ENCODE assay signal across 8 cellular contexts in genomic region chr6:4253604-4254211, GRCh38.
DNase-seq lines count a peak whose midpoint lies in the region; ATAC-seq and TF ChIP-seq lines count a peak whose summit lies in the region.

No MANE protein-coding gene starts in this region.

- H3K4me1 ChIP-seq in left ventricle myocardium inferior, result peaks cover 23% of the 10 kb centered on the region

- H3K27me3 ChIP-seq in left ventricle myocardium inferior (ENCODE audit: low read depth), result no peaks in the 10 kb centered on the region

- peak overlapping the region; percentile 31 for H3K27ac ChIP-seq in left ventricle myocardium inferior (replicated peaks)

- TF ChIP-seq CTCF in left ventricle myocardium inferior (IDR thresholded peaks at IDR 0.05; ENCODE audit: borderline replicate concordance), result peak; percentile 61

- no peaks in the 10 kb centered on the region for H3K9me3 ChIP-seq in left ventricle myocardium inferior (replicated peaks)

- DNase-seq in HCEC 1CT (peak; percentile 58), left ventricle myocardium inferior (no peak), smooth muscle cell of the brain vasculature (ENCODE audit: low read depth, low spot score) (peak; percentile 81), NCI-H1694 treated with DMSO at 0.1 percent for 48 hours (lab: John Stamatoyannopoulos, UW) (no peak), cortex of kidney (lab: John Stamatoyannopoulos, UW) (no peak), NCI-H2081 treated with DMSO at 0.1 percent for 48 hours (lab: John Stamatoyannopoulos, UW) (no peak)

- H3K36me3 ChIP-seq in left ventricle myocardium inferior, result no peaks in the 10 kb centered on the region

- H3K4me3 ChIP-seq in left ventricle myocardium inferior, result no peak overlapping the region

- intact Hi-C loops in left ventricle myocardium inferior (cut with micrococcal nuclease), result no loop called here

- ATAC-seq in SK-N-SH treated with all-trans-retinoic acid at 6 μM for 48 hours (peak; percentile 93), HG03521 (IDR thresholded peaks at IDR 0.05; ENCODE audit: unreplicated experiment) (no peak)

TF ChIP-seq in SK-N-SH treated with all-trans-retinoic acid at 6 μM for 48 hours, 23 proteins besides CTCF, POLR2A, EP300 and RAD21:
- TF ChIP-seq ZC3H10 (CRISPR knock-in tag; IDR thresholded peaks at IDR 0.05) (no peak), GLIS3 (CRISPR knock-in tag; IDR thresholded peaks at IDR 0.05) (no peak), TOX (CRISPR knock-in tag; IDR thresholded peaks at IDR 0.05; ENCODE audit: borderline replicate concordance) (no peak), PPARA (CRISPR knock-in tag; IDR thresholded peaks at IDR 0.05; ENCODE audit: borderline replicate concordance) (no peak), OSR1 (CRISPR knock-in tag; IDR thresholded peaks at IDR 0.05) (no peak), BACH2 (CRISPR knock-in tag; IDR thresholded peaks at IDR 0.05; ENCODE audit: borderline replicate concordance) (no peak), CSDC2 (CRISPR knock-in tag; IDR thresholded peaks at IDR 0.05) (no peak), ZFP3 (CRISPR knock-in tag; IDR thresholded peaks at IDR 0.05) (no peak), ZNF8 (CRISPR knock-in tag; IDR thresholded peaks at IDR 0.05) (no peak), ZNF565 (CRISPR knock-in tag; conservative IDR thresholded peaks at IDR 0.05; ENCODE audit: low read depth) (no peak), POU6F1 (CRISPR knock-in tag; IDR thresholded peaks at IDR 0.05; ENCODE audit: borderline replicate concordance, low read depth) (no peak)
- TF ChIP-seq, protein P1, sequence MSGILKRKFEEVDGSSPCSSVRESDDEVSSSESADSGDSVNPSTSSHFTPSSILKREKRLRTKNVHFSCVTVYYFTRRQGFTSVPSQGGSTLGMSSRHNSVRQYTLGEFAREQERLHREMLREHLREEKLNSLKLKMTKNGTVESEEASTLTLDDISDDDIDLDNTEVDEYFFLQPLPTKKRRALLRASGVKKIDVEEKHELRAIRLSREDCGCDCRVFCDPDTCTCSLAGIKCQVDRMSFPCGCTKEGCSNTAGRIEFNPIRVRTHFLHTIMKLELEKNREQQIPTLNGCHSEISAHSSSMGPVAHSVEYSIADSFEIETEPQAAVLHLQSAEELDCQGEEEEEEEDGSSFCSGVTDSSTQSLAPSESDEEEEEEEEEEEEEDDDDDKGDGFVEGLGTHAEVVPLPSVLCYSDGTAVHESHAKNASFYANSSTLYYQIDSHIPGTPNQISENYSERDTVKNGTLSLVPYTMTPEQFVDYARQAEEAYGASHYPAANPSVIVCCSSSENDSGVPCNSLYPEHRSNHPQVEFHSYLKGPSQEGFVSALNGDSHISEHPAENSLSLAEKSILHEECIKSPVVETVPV (CRISPR knock-in tag; IDR thresholded peaks at IDR 0.05), result no peak
- TF ChIP-seq, protein P2, sequence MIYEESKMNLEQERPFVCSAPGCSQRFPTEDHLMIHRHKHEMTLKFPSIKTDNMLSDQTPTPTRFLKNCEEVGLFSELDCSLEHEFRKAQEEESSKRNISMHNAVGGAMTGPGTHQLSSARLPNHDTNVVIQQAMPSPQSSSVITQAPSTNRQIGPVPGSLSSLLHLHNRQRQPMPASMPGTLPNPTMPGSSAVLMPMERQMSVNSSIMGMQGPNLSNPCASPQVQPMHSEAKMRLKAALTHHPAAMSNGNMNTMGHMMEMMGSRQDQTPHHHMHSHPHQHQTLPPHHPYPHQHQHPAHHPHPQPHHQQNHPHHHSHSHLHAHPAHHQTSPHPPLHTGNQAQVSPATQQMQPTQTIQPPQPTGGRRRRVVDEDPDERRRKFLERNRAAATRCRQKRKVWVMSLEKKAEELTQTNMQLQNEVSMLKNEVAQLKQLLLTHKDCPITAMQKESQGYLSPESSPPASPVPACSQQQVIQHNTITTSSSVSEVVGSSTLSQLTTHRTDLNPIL (CRISPR knock-in tag; IDR thresholded peaks at IDR 0.05; ENCODE audit: low read depth), result no peak

Comparison
In these comparisons a context has a peak if more than half of its experiments do, and no peak if none do; other contexts are left out.
1. DNase-seq: peak in HCEC 1CT (single experiment) and smooth muscle cell of the brain vasculature (single experiment); none in left ventricle myocardium inferior (single experiment), NCI-H1694 treated with DMSO at 0.1 percent for 48 hours (single experiment), cortex of kidney (single experiment) and NCI-H2081 treated with DMSO at 0.1 percent for 48 hours (single experiment).